12 cellular contexts compared by ENCODE assay signal in genomic region chr5:111703662-111704061, GRCh38. TPM values are rescaled to one million over a fixed set of nuclear protein-coding genes. Genes with fewer than 3 reads are reported as not detected.
DNase-seq lines count a peak whose midpoint lies in the region; ATAC-seq, FAIRE-seq and TF ChIP-seq lines count a peak whose summit lies in the region.
"Had no signal": no experiment of that assay in that cellular context is flagged by ENCODE, and none has a peak within 500 bp of the region (broad histone marks: within the 10 kb centered on the region; RNA-seq: fewer than 3 reads in every experiment).

No MANE protein-coding gene starts in this region.

- CTCF ChIA-PET in MCF 10A (lab: Yijun Ruan, JAX) = no interaction called here

- BruUV-seq in MCF 10A (replicated peaks; lab: Mats Ljungman, UMichigan) = no TSS peak

- intact Hi-C loops in MCF 10A (cut with micrococcal nuclease) = no loop called here

- no peak overlapping the region for H3K4me3 Mint-ChIP-seq in MCF 10A (ENCODE audit: unreplicated experiment)

- no peak overlapping the region for H3K27ac Mint-ChIP-seq in MCF 10A (ENCODE audit: low read depth, unreplicated experiment)

- H3K4me1 Mint-ChIP-seq in MCF 10A (ENCODE audit: insufficient read depth, unreplicated experiment) = peaks cover 28% of the 10 kb centered on the region

- TF ChIP-seq CTCF in GM10266 (IDR thresholded peaks at IDR 0.05; ENCODE audit: control insufficient read depth, insufficient read depth, low read depth, missing control alignments) = no peak
- no peak for TF ChIP-seq CTCF in MCF 10A (IDR thresholded peaks at IDR 0.05; ENCODE audit: unreplicated experiment)

- ATAC-seq in GM19395 (IDR thresholded peaks at IDR 0.05; ENCODE audit: unreplicated experiment) (peak; percentile 98), HG03066 (IDR thresholded peaks at IDR 0.05; ENCODE audit: low read depth, unreplicated experiment) (peak; percentile 97)
- ATAC-seq: left cardiac atrium had no signal

- no peaks in the 10 kb centered on the region for H3K9me3 Mint-ChIP-seq in MCF 10A (ENCODE audit: unreplicated experiment)

- DNase-seq in GM10266 (ENCODE audit: extremely low spot score) (peak; percentile 54), OCI-M1 (lab: John Stamatoyannopoulos, UW) (peak; percentile 74), NCI-H1417 treated with DMSO at 0.1 percent for 48 hours (lab: John Stamatoyannopoulos, UW) (no peak), MCF 10A (ENCODE audit: unreplicated experiment) (no peak), NCI-H2227 treated with DMSO at 0.1 percent for 48 hours (lab: John Stamatoyannopoulos, UW) (no peak), RCC 7860 (ENCODE audit: low spot score) (no peak)
- DNase-seq: activated CD4-positive, alpha-beta T cell treated with anti-CD3 and anti-CD28 coated beads, Interleukin-2, amount 50 U/mL, for 1 hour; cortex of kidney; EL; left cardiac atrium had no signal

- no peak for FAIRE-seq in RCC 7860 (lab: Jason Lieb, UNC)

- POLR2A ChIA-PET in MCF 10A (lab: Yijun Ruan, JAX) = interaction anchor here (1.1 kb wide), 1 partner anchor 39 kb away, joined by 3 read pairs; no protein-coding TSS in a partner anchor

- H3K36me3 Mint-ChIP-seq in MCF 10A (ENCODE audit: insufficient read depth, unreplicated experiment) = no peaks in the 10 kb centered on the region

- H3K27me3 Mint-ChIP-seq in MCF 10A (ENCODE audit: insufficient read depth, unreplicated experiment) = no peaks in the 10 kb centered on the region

RNA-seq across cellular contexts. Expression of gene NREP, which starts 53.3 kb away (rescaled TPM):
- total RNA-seq in MCF 10A (2022) = 2.5 and 7.0 TPM in 2 replicates

Comparison
In these comparisons a context has a peak if more than half of its experiments do, and no peak if none do; other contexts are left out.
1. DNase-seq: peak in GM10266 (single experiment) and OCI-M1 (single experiment); none in NCI-H1417 treated with DMSO at 0.1 percent for 48 hours (single experiment), MCF 10A (single experiment), NCI-H2227 treated with DMSO at 0.1 percent for 48 hours (single experiment) and RCC 7860 (single experiment).